1 cellular context compared by ENCODE assay signal in the genomic region with DNA sequence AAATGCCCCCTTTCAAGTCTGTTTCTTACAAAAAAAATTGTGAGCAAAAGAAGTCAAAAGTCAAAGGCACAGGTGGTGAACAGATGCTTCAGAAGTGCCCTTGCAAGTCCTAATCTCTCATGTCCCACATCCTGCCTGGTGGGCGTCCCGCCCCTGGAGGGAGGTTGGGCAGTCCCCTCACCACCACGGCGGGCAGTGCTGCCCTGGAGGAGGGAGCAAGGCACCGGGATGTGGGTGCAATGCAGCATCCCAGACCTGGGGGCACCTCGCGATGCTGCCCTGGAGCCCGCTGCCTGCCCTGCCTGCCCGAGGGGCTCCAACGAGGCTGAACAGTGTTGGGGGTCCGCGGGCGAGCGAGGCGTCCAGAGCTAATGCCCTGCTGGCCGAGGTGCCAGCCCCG.
TF ChIP-seq lines count a peak whose summit lies in the region.

No MANE protein-coding gene starts in this region.

TF ChIP-seq in GM12891, 5 proteins besides CTCF, POLR2A, EP300 and RAD21:
- no peak for TF ChIP-seq POU2F2 (IDR thresholded peaks at IDR 0.05; ENCODE audit: low read depth, low read length)
- TF ChIP-seq SPI1 (IDR thresholded peaks at IDR 0.05; ENCODE audit: low read depth, low read length), result no peak
- TF ChIP-seq POLR2AphosphoS5 (IDR thresholded peaks at IDR 0.05; ENCODE audit: low read depth, low read length), result no peak
- TF ChIP-seq TAF1 (IDR thresholded peaks at IDR 0.05; ENCODE audit: low read depth, low read length), result no peak
- no peak for TF ChIP-seq PAX5 (IDR thresholded peaks at IDR 0.05; ENCODE audit: insufficient read depth, low read length, severe bottlenecking)
TF ChIP-seq in GM12891: peak in this region for 0.
